Comparison of ENCODE assay signal across 14 cellular contexts in the genomic region with DNA sequence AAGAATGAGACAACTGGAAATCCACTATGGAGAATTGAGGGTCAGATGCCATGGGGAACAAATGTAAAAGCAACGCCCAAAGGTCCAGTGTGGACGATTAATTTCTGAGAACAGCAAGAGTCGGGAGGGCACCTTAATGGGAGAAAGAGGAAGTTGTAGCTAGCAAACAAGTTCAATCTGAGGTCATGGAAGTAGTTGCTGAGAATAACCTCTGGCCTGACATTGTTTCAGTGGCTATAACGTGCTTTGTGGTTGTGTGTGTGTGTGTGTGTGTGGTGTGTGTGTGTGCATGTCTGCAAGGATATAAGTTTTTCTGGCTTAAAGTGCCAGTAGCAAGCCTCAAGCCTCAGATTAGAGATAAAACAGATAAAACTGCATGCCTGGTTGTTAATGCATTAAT.
DNase-seq lines count a peak whose midpoint lies in the region; ATAC-seq and TF ChIP-seq lines count a peak whose summit lies in the region.
"Had no signal": no experiment of that assay in that cellular context is flagged by ENCODE, and none has a peak within 500 bp of the region (broad histone marks: within the 10 kb centered on the region; RNA-seq: fewer than 3 reads in every experiment).

No MANE protein-coding gene starts in this region.

- TF ChIP-seq CTCF in GM13976 (IDR thresholded peaks at IDR 0.05; ENCODE audit: borderline replicate concordance, control extremely low read depth, extremely low read depth, insufficient read depth, missing control alignments) (no peak), foreskin keratinocyte (conservative IDR thresholded peaks at IDR 0.05) (no peak)

- no peaks in the 10 kb centered on the region for H3K4me1 ChIP-seq in foreskin keratinocyte
- H3K4me1 ChIP-seq: esophagus muscularis mucosa had no signal

- H3K27me3 ChIP-seq in foreskin keratinocyte = no peaks in the 10 kb centered on the region
- H3K27me3 ChIP-seq: brain microvascular endothelial cell, esophagus muscularis mucosa had no signal

- in situ Hi-C loops in GM13976 (cut with MboI; ENCODE audit: low sequenced_read_pairs, unreplicated experiment) = no loop called here

- no peaks in the 10 kb centered on the region for H3K36me3 Mint-ChIP-seq in activated naive CD4-positive, alpha-beta T cell treated with anti-CD3 and anti-CD28 coated beads, Interleukin-2, amount 50 U/mL, for 72 hours

- peak; percentile 26 for DNase-seq in GM13976 (ENCODE audit: low spot score)
- peak; percentile 5 for DNase-seq in amniotic epithelial cell (ENCODE audit: low read depth)
- no peak for DNase-seq in activated naive CD4-positive, alpha-beta T cell treated with anti-CD3 and anti-CD28 coated beads, Interleukin-2, amount 50 U/mL, for 72 hours (ENCODE audit: low spot score in 2 of 2)
- DNase-seq in GDM1 (lab: John Stamatoyannopoulos, UW) = no peak
- DNase-seq in foreskin keratinocyte = no peak
- DNase-seq: activated T-cell treated with anti-CD3 and anti-CD28 coated beads for 4 hours; brain microvascular endothelial cell; C1 segment of cervical spinal cord; HFFc6; stimulated activated CD4-positive, alpha-beta T cell treated with anti-CD3 and anti-CD28 coated beads, Interleukin-2, amount 100 ng/mL, for 48 hours had no signal

- no peak overlapping the region for H3K27ac Mint-ChIP-seq in activated naive CD4-positive, alpha-beta T cell treated with anti-CD3 and anti-CD28 coated beads, Interleukin-2, amount 50 U/mL, for 72 hours
- H3K27ac Mint-ChIP-seq: HFFc6 had no signal

- no peak overlapping the region for H3K27ac ChIP-seq in foreskin keratinocyte
- H3K27ac ChIP-seq: brain microvascular endothelial cell, esophagus muscularis mucosa had no signal

- peaks cover 13% of the 10 kb centered on the region in 2 donors for H3K9me3 Mint-ChIP-seq in activated naive CD4-positive, alpha-beta T cell treated with anti-CD3 and anti-CD28 coated beads, Interleukin-2, amount 50 U/mL, for 72 hours

- ATAC-seq in GM21526 (IDR thresholded peaks at IDR 0.05; ENCODE audit: low FRiP score, unreplicated experiment) (peak; percentile 53), HG03520 (IDR thresholded peaks at IDR 0.05; ENCODE audit: unreplicated experiment) (peak; percentile 90), foreskin keratinocyte (no peak), GM18517 (IDR thresholded peaks at IDR 0.05; ENCODE audit: unreplicated experiment) (no peak)
- no peak for ATAC-seq in activated naive CD4-positive, alpha-beta T cell treated with anti-CD3 and anti-CD28 coated beads, Interleukin-2, amount 50 U/mL, for 72 hours

Comparison
In these comparisons a context has a peak if more than half of its experiments do, and no peak if none do; other contexts are left out.
1. DNase-seq: peak in GM13976 (single experiment) and amniotic epithelial cell (single experiment); none in activated naive CD4-positive, alpha-beta T cell treated with anti-CD3 and anti-CD28 coated beads, Interleukin-2, amount 50 U/mL, for 72 hours (0 of 2), GDM1 (single experiment) and foreskin keratinocyte (0 of 2).
2. ATAC-seq: peak in GM21526 (single experiment) and HG03520 (single experiment); none in activated naive CD4-positive, alpha-beta T cell treated with anti-CD3 and anti-CD28 coated beads, Interleukin-2, amount 50 U/mL, for 72 hours (0 of 2), foreskin keratinocyte (single experiment) and GM18517 (single experiment).